Comparison of ENCODE assay signal across 1 cellular context in the genomic region with DNA sequence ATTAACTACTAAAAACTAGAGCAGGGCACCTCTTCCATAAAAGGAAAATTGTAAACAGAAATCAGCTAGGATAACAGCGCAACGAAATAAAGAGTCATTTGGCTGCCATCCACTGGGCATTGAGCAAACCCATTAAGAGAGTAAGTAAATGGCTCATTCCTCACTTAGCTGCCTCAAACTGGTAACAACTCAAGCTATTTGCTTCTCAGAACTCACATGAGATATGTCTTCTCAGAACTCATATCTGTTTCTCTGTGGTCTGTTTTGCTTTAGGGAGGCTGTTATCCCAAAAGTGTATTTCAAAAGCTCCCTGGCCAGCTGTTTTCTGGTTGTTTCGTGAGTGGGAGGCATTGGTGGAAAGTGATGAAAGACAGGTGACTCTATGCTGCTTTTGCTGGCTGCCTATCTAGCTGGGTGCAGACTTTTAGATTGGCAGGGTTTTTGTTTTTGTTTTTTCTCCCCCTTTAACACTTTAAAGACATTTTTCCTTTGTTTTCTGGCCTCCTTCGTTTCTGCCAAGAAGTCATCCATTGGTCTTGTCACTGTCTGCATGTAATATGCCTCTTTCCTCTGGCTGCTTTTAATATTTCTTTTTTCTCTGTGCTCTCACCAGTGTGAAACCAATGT.
A peak's percentile ranks its signal among the peaks of the same experiment; 100 is the strongest.
TF ChIP-seq lines count a peak whose summit lies in the region.

No MANE protein-coding gene starts in this region.

TF ChIP-seq in K562, 482 proteins besides CTCF, POLR2A, EP300 and RAD21 (continued from another document and continues in another):
- TF ChIP-seq BCL6 (CRISPR knock-in tag; IDR thresholded peaks at IDR 0.05) = no peak
- TF ChIP-seq ZNF707 (CRISPR knock-in tag; conservative IDR thresholded peaks at IDR 0.05) = no peak
- TF ChIP-seq ZNF184 (CRISPR knock-in tag; IDR thresholded peaks at IDR 0.05) = no peak
- no peak for TF ChIP-seq ZNF324 (CRISPR knock-in tag; IDR thresholded peaks at IDR 0.05)
- TF ChIP-seq NCOA2 (IDR thresholded peaks at IDR 0.05; ENCODE audit: partially characterized antibody in 2 of 2) = peak in 1 of 2 experiments; percentile 33
- no peak for TF ChIP-seq ZNF586 (CRISPR knock-in tag; conservative IDR thresholded peaks at IDR 0.05)
- no peak for TF ChIP-seq FOXP1 (CRISPR knock-in tag; IDR thresholded peaks at IDR 0.05)
- peak; percentile 87; the same call in 1 of the 2 replicates for TF ChIP-seq NBN (IDR thresholded peaks at IDR 0.05; ENCODE audit: low read depth)
- no peak for TF ChIP-seq CAMTA2 (CRISPR knock-in tag; conservative IDR thresholded peaks at IDR 0.05)
- TF ChIP-seq TAL1 (IDR thresholded peaks at IDR 0.05) = peak; percentile 81
- no peak for TF ChIP-seq SREBF2 (CRISPR knock-in tag; IDR thresholded peaks at IDR 0.05)
- TF ChIP-seq POLR3G (IDR thresholded peaks at IDR 0.05; ENCODE audit: extremely low read depth, insufficient read length, insufficient replicate concordance) = no peak
- peak in 1 of 2 experiments; percentile 85; a peak in 2 of 4 replicates for TF ChIP-seq MLLT1 (IDR thresholded peaks at IDR 0.05)
- TF ChIP-seq, protein P1, sequence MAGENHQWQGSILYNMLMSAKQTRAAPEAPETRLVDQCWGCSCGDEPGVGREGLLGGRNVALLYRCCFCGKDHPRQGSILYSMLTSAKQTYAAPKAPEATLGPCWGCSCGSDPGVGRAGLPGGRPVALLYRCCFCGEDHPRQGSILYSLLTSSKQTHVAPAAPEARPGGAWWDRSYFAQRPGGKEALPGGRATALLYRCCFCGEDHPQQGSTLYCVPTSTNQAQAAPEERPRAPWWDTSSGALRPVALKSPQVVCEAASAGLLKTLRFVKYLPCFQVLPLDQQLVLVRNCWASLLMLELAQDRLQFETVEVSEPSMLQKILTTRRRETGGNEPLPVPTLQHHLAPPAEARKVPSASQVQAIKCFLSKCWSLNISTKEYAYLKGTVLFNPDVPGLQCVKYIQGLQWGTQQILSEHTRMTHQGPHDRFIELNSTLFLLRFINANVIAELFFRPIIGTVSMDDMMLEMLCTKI (IDR thresholded peaks at IDR 0.05; ENCODE audit: partially characterized antibody) = no peak
- TF ChIP-seq SRF (CRISPR knock-in tag; IDR thresholded peaks at IDR 0.05) = peak in 1 of 2 experiments; percentile 86; a peak in 1 of 4 replicates
- TF ChIP-seq ZNF253 (CRISPR knock-in tag; conservative IDR thresholded peaks at IDR 0.05) = no peak
- no peak for TF ChIP-seq ZNF3 (CRISPR knock-in tag; IDR thresholded peaks at IDR 0.05)
- TF ChIP-seq COPS2 (conservative IDR thresholded peaks at IDR 0.05) = no peak
- no peak for TF ChIP-seq KAT2B (IDR thresholded peaks at IDR 0.05; ENCODE audit: low read depth, low read length)
- TF ChIP-seq, protein P2, sequence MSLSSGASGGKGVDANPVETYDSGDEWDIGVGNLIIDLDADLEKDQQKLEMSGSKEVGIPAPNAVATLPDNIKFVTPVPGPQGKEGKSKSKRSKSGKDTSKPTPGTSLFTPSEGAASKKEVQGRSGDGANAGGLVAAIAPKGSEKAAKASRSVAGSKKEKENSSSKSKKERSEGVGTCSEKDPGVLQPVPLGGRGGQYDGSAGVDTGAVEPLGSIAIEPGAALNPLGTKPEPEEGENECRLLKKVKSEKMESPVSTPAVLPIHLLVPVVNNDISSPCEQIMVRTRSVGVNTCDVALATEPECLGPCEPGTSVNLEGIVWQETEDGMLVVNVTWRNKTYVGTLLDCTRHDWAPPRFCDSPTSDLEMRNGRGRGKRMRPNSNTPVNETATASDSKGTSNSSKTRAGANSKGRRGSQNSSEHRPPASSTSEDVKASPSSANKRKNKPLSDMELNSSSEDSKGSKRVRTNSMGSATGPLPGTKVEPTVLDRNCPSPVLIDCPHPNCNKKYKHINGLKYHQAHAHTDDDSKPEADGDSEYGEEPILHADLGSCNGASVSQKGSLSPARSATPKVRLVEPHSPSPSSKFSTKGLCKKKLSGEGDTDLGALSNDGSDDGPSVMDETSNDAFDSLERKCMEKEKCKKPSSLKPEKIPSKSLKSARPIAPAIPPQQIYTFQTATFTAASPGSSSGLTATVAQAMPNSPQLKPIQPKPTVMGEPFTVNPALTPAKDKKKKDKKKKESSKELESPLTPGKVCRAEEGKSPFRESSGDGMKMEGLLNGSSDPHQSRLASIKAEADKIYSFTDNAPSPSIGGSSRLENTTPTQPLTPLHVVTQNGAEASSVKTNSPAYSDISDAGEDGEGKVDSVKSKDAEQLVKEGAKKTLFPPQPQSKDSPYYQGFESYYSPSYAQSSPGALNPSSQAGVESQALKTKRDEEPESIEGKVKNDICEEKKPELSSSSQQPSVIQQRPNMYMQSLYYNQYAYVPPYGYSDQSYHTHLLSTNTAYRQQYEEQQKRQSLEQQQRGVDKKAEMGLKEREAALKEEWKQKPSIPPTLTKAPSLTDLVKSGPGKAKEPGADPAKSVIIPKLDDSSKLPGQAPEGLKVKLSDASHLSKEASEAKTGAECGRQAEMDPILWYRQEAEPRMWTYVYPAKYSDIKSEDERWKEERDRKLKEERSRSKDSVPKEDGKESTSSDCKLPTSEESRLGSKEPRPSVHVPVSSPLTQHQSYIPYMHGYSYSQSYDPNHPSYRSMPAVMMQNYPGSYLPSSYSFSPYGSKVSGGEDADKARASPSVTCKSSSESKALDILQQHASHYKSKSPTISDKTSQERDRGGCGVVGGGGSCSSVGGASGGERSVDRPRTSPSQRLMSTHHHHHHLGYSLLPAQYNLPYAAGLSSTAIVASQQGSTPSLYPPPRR (CRISPR knock-in tag; IDR thresholded peaks at IDR 0.05; ENCODE audit: borderline replicate concordance) = no peak
- TF ChIP-seq, protein P3, sequence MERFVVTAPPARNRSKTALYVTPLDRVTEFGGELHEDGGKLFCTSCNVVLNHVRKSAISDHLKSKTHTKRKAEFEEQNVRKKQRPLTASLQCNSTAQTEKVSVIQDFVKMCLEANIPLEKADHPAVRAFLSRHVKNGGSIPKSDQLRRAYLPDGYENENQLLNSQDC (CRISPR knock-in tag; IDR thresholded peaks at IDR 0.05) = no peak
- TF ChIP-seq ZNF518B (CRISPR knock-in tag; IDR thresholded peaks at IDR 0.05) = no peak
- peak; percentile 94 for TF ChIP-seq HNRNPLL (IDR thresholded peaks at IDR 0.05; ENCODE audit: low read depth, low read length, poor library complexity, severe bottlenecking)
- TF ChIP-seq ZNF232 (CRISPR knock-in tag; IDR thresholded peaks at IDR 0.05) = no peak
- TF ChIP-seq THRB (CRISPR knock-in tag; conservative IDR thresholded peaks at IDR 0.05) = 0 out of 2 replicates have a peak, but pooled peaks have one; percentile 51
- TF ChIP-seq SMARCA5 (IDR thresholded peaks at IDR 0.05) = no peak
- TF ChIP-seq ZSCAN29 (IDR thresholded peaks at IDR 0.05) = no peak
- TF ChIP-seq SMAD1 (IDR thresholded peaks at IDR 0.05; ENCODE audit: low read depth, low read length, partially characterized antibody) = no peak
- no peak for TF ChIP-seq ZFX (CRISPR knock-in tag; IDR thresholded peaks at IDR 0.05)
- no peak for TF ChIP-seq CLOCK (CRISPR knock-in tag; IDR thresholded peaks at IDR 0.05; ENCODE audit: borderline replicate concordance)
- TF ChIP-seq, protein P4, sequence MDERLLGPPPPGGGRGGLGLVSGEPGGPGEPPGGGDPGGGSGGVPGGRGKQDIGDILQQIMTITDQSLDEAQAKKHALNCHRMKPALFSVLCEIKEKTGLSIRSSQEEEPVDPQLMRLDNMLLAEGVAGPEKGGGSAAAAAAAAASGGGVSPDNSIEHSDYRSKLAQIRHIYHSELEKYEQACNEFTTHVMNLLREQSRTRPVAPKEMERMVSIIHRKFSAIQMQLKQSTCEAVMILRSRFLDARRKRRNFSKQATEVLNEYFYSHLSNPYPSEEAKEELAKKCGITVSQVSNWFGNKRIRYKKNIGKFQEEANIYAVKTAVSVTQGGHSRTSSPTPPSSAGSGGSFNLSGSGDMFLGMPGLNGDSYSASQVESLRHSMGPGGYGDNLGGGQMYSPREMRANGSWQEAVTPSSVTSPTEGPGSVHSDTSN (CRISPR knock-in tag; IDR thresholded peaks at IDR 0.05; ENCODE audit: low read depth) = no peak
- TF ChIP-seq, protein P4 (tag; conservative IDR thresholded peaks at IDR 0.05; ENCODE audit: low read depth) = peak; percentile 89
- no peak for TF ChIP-seq MAFF (IDR thresholded peaks at IDR 0.05; ENCODE audit: low read length)
- no peak for TF ChIP-seq ZNF316 (IDR thresholded peaks at IDR 0.05)
- TF ChIP-seq SIX5 (IDR thresholded peaks at IDR 0.05; ENCODE audit: borderline replicate concordance in 1 of 2, insufficient read depth in 1 of 2, low read depth in 1 of 2, low read length in 2 of 2) = no peak
- TF ChIP-seq ADNP (tag; IDR thresholded peaks at IDR 0.05) = no peak
- no peak for TF ChIP-seq ZNF511 (CRISPR knock-in tag; IDR thresholded peaks at IDR 0.05)
- TF ChIP-seq, protein P5, sequence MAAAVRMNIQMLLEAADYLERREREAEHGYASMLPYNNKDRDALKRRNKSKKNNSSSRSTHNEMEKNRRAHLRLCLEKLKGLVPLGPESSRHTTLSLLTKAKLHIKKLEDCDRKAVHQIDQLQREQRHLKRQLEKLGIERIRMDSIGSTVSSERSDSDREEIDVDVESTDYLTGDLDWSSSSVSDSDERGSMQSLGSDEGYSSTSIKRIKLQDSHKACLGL (CRISPR knock-in tag; IDR thresholded peaks at IDR 0.05; ENCODE audit: borderline replicate concordance, poor library complexity, severe bottlenecking) = no peak
- no peak for TF ChIP-seq TFAM (CRISPR knock-in tag; conservative IDR thresholded peaks at IDR 0.05)
- TF ChIP-seq SMARCE1 (IDR thresholded peaks at IDR 0.05) = peak; percentile 87
